In genomic region chr1:59233444-59233843, GRCh38 we compare ENCODE assay signal across 6 cellular contexts.
"Had no signal": no experiment of that assay in that cellular context is flagged by ENCODE, and none has a peak within 500 bp of the region (broad histone marks: within the 10 kb centered on the region; RNA-seq: fewer than 3 reads in every experiment).

No MANE protein-coding gene starts in this region.

- DNase-seq: GF-D8 had no signal

- FAIRE-seq: G401.6, GM12891, GM12892, GM18507, GM19239 had no signal
